Comparison of ENCODE assay signal across 8 cellular contexts in genomic region chr17:42832934-42833770, GRCh38. TPM values are rescaled to one million over a fixed set of nuclear protein-coding genes. Genes with fewer than 3 reads are reported as not detected.
DNase-seq lines count a peak whose midpoint lies in the region; ATAC-seq and TF ChIP-seq lines count a peak whose summit lies in the region.

TSS of gene PSME3 (plus strand) at chr17:42833397. CDS start at chr17:42833632, 235 bp downstream.

- peaks cover 30% of the 10 kb centered on the region for H3K79me2 ChIP-seq in GM23338 (replicated peaks; ENCODE audit: insufficient read depth)

- H3K4me2 ChIP-seq in GM23338 = peak within 1 kb of the TSS; percentile 100

- H3K4me1 Mint-ChIP-seq in GM23338 (peaks cover 16% of the 10 kb centered on the region), nephron progenitor cell (peaks cover 24% of the 10 kb centered on the region)
- H3K4me1 Mint-ChIP-seq in stimulated activated naive CD8-positive, alpha-beta T cell treated with anti-CD3 and anti-CD28 coated beads, Interleukin-15, amount 100 ng/mL, for 72 hours = peaks cover 24% of the 10 kb centered on the region

- H2AFZ ChIP-seq in GM23338 = peak within 1 kb of the TSS; percentile 53

- H3K9me2 ChIP-seq in GM23338 (ENCODE audit: insufficient read depth) = no peaks in the 10 kb centered on the region

- H3K36me3 ChIP-seq in GM23338 (ENCODE audit: insufficient read depth) (peaks cover 29% of the 10 kb centered on the region), RWPE2 (ENCODE audit: low read depth) (peaks cover 40% of the 10 kb centered on the region)

- H3K9me3 Mint-ChIP-seq in GM23338 (no peaks in the 10 kb centered on the region), nephron progenitor cell (no peaks in the 10 kb centered on the region)
- H3K9me3 Mint-ChIP-seq in stimulated activated naive CD8-positive, alpha-beta T cell treated with anti-CD3 and anti-CD28 coated beads, Interleukin-15, amount 100 ng/mL, for 72 hours = no peaks in the 10 kb centered on the region

- H3K27me3 Mint-ChIP-seq in GM23338 (ENCODE audit: insufficient read depth, low read depth, poor library complexity) (peaks cover 10% of the 10 kb centered on the region), nephron progenitor cell (ENCODE audit: low read depth, poor library complexity) (peaks cover 27% of the 10 kb centered on the region)
- no peaks in the 10 kb centered on the region for H3K27me3 Mint-ChIP-seq in stimulated activated naive CD8-positive, alpha-beta T cell treated with anti-CD3 and anti-CD28 coated beads, Interleukin-15, amount 100 ng/mL, for 72 hours

- ATAC-seq in GM23338 = peak; percentile 93
- peak; percentile 87 for ATAC-seq in RWPE2 (ENCODE audit: low read depth)
- ATAC-seq in stimulated activated naive CD8-positive, alpha-beta T cell treated with anti-CD3 and anti-CD28 coated beads, Interleukin-15, amount 100 ng/mL, for 72 hours = peak; percentile 94

- H3K27me3 ChIP-seq in GM23338 (ENCODE audit: insufficient read depth) (no peaks in the 10 kb centered on the region), RWPE2 (ENCODE audit: insufficient read depth, poor library complexity, severe bottlenecking) (no peaks in the 10 kb centered on the region)

- H3K4me3 ChIP-seq in GM23338 = peak within 1 kb of the TSS; percentile 99
- H3K4me3 ChIP-seq in LNCaP clone FGC (ENCODE audit: low read depth, low read length) = peak within 1 kb of the TSS; percentile 74
- peak within 1 kb of the TSS; percentile 69 for H3K4me3 ChIP-seq in RWPE2 (ENCODE audit: severe bottlenecking)
- peak within 1 kb of the TSS; percentile 97 for H3K4me3 ChIP-seq in fibroblast of the aortic adventitia (ENCODE audit: low read depth, low read length)

- H3K27ac ChIP-seq in GM23338 (ENCODE audit: low read depth) (peak within 1 kb of the TSS; percentile 95), RWPE2 (ENCODE audit: poor library complexity, severe bottlenecking) (peak within 1 kb of the TSS; percentile 50)

- H3K36me3 Mint-ChIP-seq in GM23338 (ENCODE audit: low read depth) = peaks cover 39% of the 10 kb centered on the region
- H3K36me3 Mint-ChIP-seq in nephron progenitor cell (ENCODE audit: low read depth) = peaks cover 35% of the 10 kb centered on the region

- no peaks in the 10 kb centered on the region; the same call in 1 of the 2 replicates for H3F3A ChIP-seq in GM23338 (replicated peaks; ENCODE audit: low read depth)

- H3K4me1 ChIP-seq in GM23338 (ENCODE audit: insufficient read depth) (peaks cover 5% of the 10 kb centered on the region; the same call in 1 of the 2 replicates), RWPE2 (ENCODE audit: insufficient read depth, poor library complexity, severe bottlenecking) (peaks cover 12% of the 10 kb centered on the region)

- H3K9me3 ChIP-seq in RWPE2 (ENCODE audit: severe bottlenecking) = no peaks in the 10 kb centered on the region

- H4K20me1 ChIP-seq in GM23338 (replicated peaks; ENCODE audit: insufficient read depth) = peaks cover 8% of the 10 kb centered on the region; the same call in 1 of the 2 replicates

- H3K4me3 Mint-ChIP-seq in GM23338 = peak within 1 kb of the TSS; percentile 95
- peak within 1 kb of the TSS; percentile 94 for H3K4me3 Mint-ChIP-seq in nephron progenitor cell
- peak within 1 kb of the TSS; percentile 95 for H3K4me3 Mint-ChIP-seq in stimulated activated naive CD8-positive, alpha-beta T cell treated with anti-CD3 and anti-CD28 coated beads, Interleukin-15, amount 100 ng/mL, for 72 hours

- H3K27ac Mint-ChIP-seq in GM23338 (peak within 1 kb of the TSS; percentile 100), nephron progenitor cell (peak within 1 kb of the TSS; percentile 99)
- H3K27ac Mint-ChIP-seq in stimulated activated naive CD8-positive, alpha-beta T cell treated with anti-CD3 and anti-CD28 coated beads, Interleukin-15, amount 100 ng/mL, for 72 hours = peak within 1 kb of the TSS; percentile 98 to 99

- TF ChIP-seq CTCF in GM23338 (conservative IDR thresholded peaks at IDR 0.05; ENCODE audit: low read depth in 2 of 2) (no peak), LNCaP clone FGC (IDR thresholded peaks at IDR 0.05; ENCODE audit: control insufficient read depth, extremely low read depth, insufficient read depth) (no peak), RWPE2 (IDR thresholded peaks at IDR 0.05; ENCODE audit: poor library complexity, severe bottlenecking) (no peak), fibroblast of the aortic adventitia (IDR thresholded peaks at IDR 0.05; ENCODE audit: insufficient read depth, low read length) (no peak), nephron progenitor cell (IDR thresholded peaks at IDR 0.05) (no peak)

- peak; percentile 92 for DNase-seq in EL
- DNase-seq in GM23338 (ENCODE audit: low spot score) = peak; percentile 95
- peak; percentile 54 for DNase-seq in LNCaP clone FGC (ENCODE audit: low read depth)
- DNase-seq in RWPE2 (ENCODE audit: low spot score) = peak; percentile 85
- peak; percentile 83 for DNase-seq in activated effector memory CD4-positive, alpha-beta T cell treated with Interleukin-2 at 50 U/mL for 16 hours
- DNase-seq in fibroblast of the aortic adventitia (ENCODE audit: low read depth) = peak; percentile 85
- DNase-seq in nephron progenitor cell = peak; percentile 91
- DNase-seq in stimulated activated naive CD8-positive, alpha-beta T cell treated with anti-CD3 and anti-CD28 coated beads, Interleukin-15, amount 100 ng/mL, for 72 hours = peak; percentile 87 to 89

TF ChIP-seq in GM23338, 12 proteins besides CTCF, POLR2A, EP300 and RAD21 (continues in another document):
- TF ChIP-seq EZH2phosphoT487 (IDR thresholded peaks at IDR 0.05; ENCODE audit: unreplicated experiment) (no peak), ETS1 (IDR thresholded peaks at IDR 0.05) (peak; percentile 67; the same call in 1 of the 2 replicates), JUNB (IDR thresholded peaks at IDR 0.05; ENCODE audit: unreplicated experiment) (no peak), STAT1 (IDR thresholded peaks at IDR 0.05; ENCODE audit: unreplicated experiment) (no peak), CREB1 (CRISPR knock-in tag; IDR thresholded peaks at IDR 0.05; ENCODE audit: low read depth) (peak; percentile 97), EZH2 (IDR thresholded peaks at IDR 0.05; ENCODE audit: low read depth, unreplicated experiment) (no peak), REST (IDR thresholded peaks at IDR 0.05; ENCODE audit: unreplicated experiment) (peak; percentile 26), ZNF331 (CRISPR knock-in tag; IDR thresholded peaks at IDR 0.05; ENCODE audit: low read depth) (no peak), ZNF114 (CRISPR knock-in tag; IDR thresholded peaks at IDR 0.05) (no peak), NANOG (IDR thresholded peaks at IDR 0.05; ENCODE audit: borderline replicate concordance) (no peak), POLR2AphosphoS5 (IDR thresholded peaks at IDR 0.05; ENCODE audit: low read depth) (peak; percentile 98)

RNA-seq across cellular contexts. Expression of gene PSME3, which starts in this region (rescaled TPM):
- total RNA-seq in GM23338 (2014; rRNA removed; shearing (Covaris generic)) = 178 and 201 TPM in 2 replicates
- polyA plus RNA-seq in GM23338 (2016; fragmentation: Nextera tagmentation; extraction: Ambion mirVana) = 85.2 and 93.5 TPM in 2 replicates
- total RNA-seq in fibroblast of the aortic adventitia (ENCODE audit: low replicate concordance) = 86.3 and 101 TPM in 2 replicates

Comparison
In these comparisons a context has a peak if more than half of its experiments do, and no peak if none do; other contexts are left out.
1. Peak in every context shown above with its lines: DNase-seq, ATAC-seq, H3K4me3 ChIP-seq and H3K27ac ChIP-seq.